ENCODE assay signal across 10 cellular contexts in the genomic region with DNA sequence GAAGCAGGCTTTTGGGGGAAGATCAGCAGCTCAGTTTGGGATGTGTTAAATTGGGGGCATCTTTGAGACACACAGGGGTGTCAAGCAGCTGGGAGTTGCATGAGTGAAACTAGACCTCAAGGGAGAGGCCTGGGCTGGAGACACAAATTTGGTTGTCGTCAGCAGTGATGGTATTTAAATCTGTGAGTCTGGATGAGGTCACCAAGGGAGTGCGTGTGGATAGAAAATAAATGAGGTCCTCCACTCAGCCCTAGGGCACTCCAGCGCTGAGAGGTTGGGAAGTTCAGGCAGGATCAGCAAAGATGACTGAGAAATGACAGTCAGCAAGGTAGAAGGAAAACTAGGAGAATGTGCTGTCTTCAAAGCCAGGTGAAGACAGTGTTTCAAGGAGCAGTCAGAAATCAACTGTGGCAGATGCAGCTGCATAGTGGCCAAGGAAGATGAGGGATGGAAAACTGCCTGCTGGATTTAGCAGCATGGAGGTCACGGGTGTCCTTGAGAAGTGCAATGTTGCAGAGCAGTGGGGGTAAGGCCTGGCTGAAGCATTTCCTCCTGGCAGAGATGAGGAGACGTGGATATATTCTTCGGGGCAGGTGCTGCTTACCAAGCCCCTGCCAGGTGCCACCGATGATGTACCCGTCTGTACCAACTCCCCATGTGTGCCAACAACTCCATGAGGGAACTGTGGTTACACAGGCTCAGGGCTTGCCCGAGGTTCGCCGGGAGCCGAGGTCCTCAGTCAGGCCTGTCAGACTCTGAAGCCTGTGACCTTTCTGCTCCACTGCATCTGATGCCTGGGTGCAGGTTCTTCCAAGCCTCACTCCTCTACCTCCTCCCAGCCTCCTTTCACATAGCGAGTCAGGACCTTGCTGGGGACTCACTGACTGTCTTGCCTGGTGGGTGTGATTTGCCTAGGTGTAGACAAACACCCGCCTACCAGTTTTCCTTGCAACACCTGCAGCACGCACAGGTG. TPM values are rescaled to one million over a fixed set of nuclear protein-coding genes. Genes with fewer than 3 reads are reported as not detected.
DNase-seq lines count a peak whose midpoint lies in the region; ATAC-seq and TF ChIP-seq lines count a peak whose summit lies in the region.
"Had no signal": no experiment of that assay in that cellular context is flagged by ENCODE, and none has a peak within 500 bp of the region (broad histone marks: within the 10 kb centered on the region; RNA-seq: fewer than 3 reads in every experiment).

No MANE protein-coding gene starts in this region.

- POLR2A ChIA-PET in activated naive CD8-positive, alpha-beta T cell treated with anti-CD3 and anti-CD28 coated beads, Interleukin-2, amount 10 ng/mL, durations not matched to agents 7 days and 5 days (lab: Charles Lee) = no interaction called here

- no peak overlapping the region for H3K4me3 Mint-ChIP-seq in activated CD4-positive, alpha-beta T cell treated with anti-CD3 and anti-CD28 coated beads, Interleukin-2, amount 10 ng/mL, durations not matched to agents 24 days and 14 days
- H3K4me3 Mint-ChIP-seq in activated naive CD8-positive, alpha-beta T cell treated with anti-CD3 and anti-CD28 coated beads, Interleukin-2, amount 10 ng/mL, durations not matched to agents 7 days and 5 days = no peak overlapping the region
- H3K4me3 Mint-ChIP-seq in stimulated activated naive CD8-positive, alpha-beta T cell treated with anti-CD3 and anti-CD28 coated beads, Interleukin-15, amount 100 ng/mL, for 72 hours = no peak overlapping the region

- H3K27me3 ChIP-seq in left ventricle myocardium inferior (ENCODE audit: low read depth) = no peaks in the 10 kb centered on the region

- peaks cover 22% of the 10 kb centered on the region for H3K36me3 ChIP-seq in left ventricle myocardium inferior

- H3K4me3 ChIP-seq in left ventricle myocardium inferior = no peak overlapping the region
- H3K4me3 ChIP-seq: A549 had no signal

- no peaks in the 10 kb centered on the region for H3K9me3 Mint-ChIP-seq in activated CD4-positive, alpha-beta T cell treated with anti-CD3 and anti-CD28 coated beads, Interleukin-2, amount 10 ng/mL, durations not matched to agents 24 days and 14 days
- H3K9me3 Mint-ChIP-seq in activated naive CD8-positive, alpha-beta T cell treated with anti-CD3 and anti-CD28 coated beads, Interleukin-2, amount 10 ng/mL, durations not matched to agents 7 days and 5 days = no peaks in the 10 kb centered on the region
- no peaks in the 10 kb centered on the region for H3K9me3 Mint-ChIP-seq in stimulated activated naive CD8-positive, alpha-beta T cell treated with anti-CD3 and anti-CD28 coated beads, Interleukin-15, amount 100 ng/mL, for 72 hours

- H3K27ac Mint-ChIP-seq in activated CD4-positive, alpha-beta T cell treated with anti-CD3 and anti-CD28 coated beads, Interleukin-2, amount 10 ng/mL, durations not matched to agents 24 days and 14 days = peak overlapping the region; percentile 29
- H3K27ac Mint-ChIP-seq in activated naive CD8-positive, alpha-beta T cell treated with anti-CD3 and anti-CD28 coated beads, Interleukin-2, amount 10 ng/mL, durations not matched to agents 7 days and 5 days = peak overlapping the region; percentile 33
- peak overlapping the region; percentile 7 to 29 for H3K27ac Mint-ChIP-seq in stimulated activated naive CD8-positive, alpha-beta T cell treated with anti-CD3 and anti-CD28 coated beads, Interleukin-15, amount 100 ng/mL, for 72 hours

- H3K27ac ChIP-seq in left ventricle myocardium inferior (replicated peaks) = peak overlapping the region; percentile 100
- H3K27ac ChIP-seq: A549 had no signal

- H3K9me3 ChIP-seq in left ventricle myocardium inferior (replicated peaks) = no peaks in the 10 kb centered on the region
- H3K9me3 ChIP-seq: A549 had no signal

- peaks cover 39% of the 10 kb centered on the region for H3K36me3 Mint-ChIP-seq in activated CD4-positive, alpha-beta T cell treated with anti-CD3 and anti-CD28 coated beads, Interleukin-2, amount 10 ng/mL, durations not matched to agents 24 days and 14 days (ENCODE audit: low read depth)
- peaks cover 16% of the 10 kb centered on the region for H3K36me3 Mint-ChIP-seq in activated naive CD8-positive, alpha-beta T cell treated with anti-CD3 and anti-CD28 coated beads, Interleukin-2, amount 10 ng/mL, durations not matched to agents 7 days and 5 days

- no peak for DNase-seq in activated CD4-positive, alpha-beta T cell treated with anti-CD3 and anti-CD28 coated beads, Interleukin-2, amount 10 ng/mL, durations not matched to agents 24 days and 14 days
- no peak for DNase-seq in activated CD4-positive, alpha-beta T cell treated with anti-CD3 and anti-CD28 coated beads, Interleukin-2, amount 50 U/mL, for 1 hour
- DNase-seq in activated naive CD8-positive, alpha-beta T cell treated with anti-CD3 and anti-CD28 coated beads, Interleukin-2, amount 10 ng/mL, durations not matched to agents 7 days and 5 days = no peak
- DNase-seq in left ventricle myocardium inferior = no peak
- DNase-seq in stimulated activated naive CD8-positive, alpha-beta T cell treated with anti-CD3 and anti-CD28 coated beads, Interleukin-15, amount 100 ng/mL, for 72 hours = no peak
- DNase-seq in GM19238 (ENCODE audit: insufficient read length, low spot score) = no peak
- DNase-seq in NCI-H345 (lab: John Stamatoyannopoulos, UW) = no peak
- no peak for DNase-seq in activated CD8-positive, alpha-beta memory T cell treated with anti-CD3 and anti-CD28 coated beads for 24 hours
- DNase-seq: NCI-H510A treated with DMSO at 0.1 percent for 48 hours had no signal

- peaks cover 29% of the 10 kb centered on the region for H3K4me1 Mint-ChIP-seq in activated CD4-positive, alpha-beta T cell treated with anti-CD3 and anti-CD28 coated beads, Interleukin-2, amount 10 ng/mL, durations not matched to agents 24 days and 14 days
- H3K4me1 Mint-ChIP-seq in activated naive CD8-positive, alpha-beta T cell treated with anti-CD3 and anti-CD28 coated beads, Interleukin-2, amount 10 ng/mL, durations not matched to agents 7 days and 5 days = peaks cover 34% of the 10 kb centered on the region
- H3K4me1 Mint-ChIP-seq in stimulated activated naive CD8-positive, alpha-beta T cell treated with anti-CD3 and anti-CD28 coated beads, Interleukin-15, amount 100 ng/mL, for 72 hours = peaks cover 58% of the 10 kb centered on the region

- H3K27me3 Mint-ChIP-seq in activated CD4-positive, alpha-beta T cell treated with anti-CD3 and anti-CD28 coated beads, Interleukin-2, amount 10 ng/mL, durations not matched to agents 24 days and 14 days = no peaks in the 10 kb centered on the region
- no peaks in the 10 kb centered on the region for H3K27me3 Mint-ChIP-seq in activated naive CD8-positive, alpha-beta T cell treated with anti-CD3 and anti-CD28 coated beads, Interleukin-2, amount 10 ng/mL, durations not matched to agents 7 days and 5 days
- no peaks in the 10 kb centered on the region for H3K27me3 Mint-ChIP-seq in stimulated activated naive CD8-positive, alpha-beta T cell treated with anti-CD3 and anti-CD28 coated beads, Interleukin-15, amount 100 ng/mL, for 72 hours

- no peak for ATAC-seq in activated naive CD8-positive, alpha-beta T cell treated with anti-CD3 and anti-CD28 coated beads, Interleukin-2, amount 10 ng/mL, durations not matched to agents 7 days and 5 days (ENCODE audit: low read depth)
- no peak for ATAC-seq in stimulated activated naive CD8-positive, alpha-beta T cell treated with anti-CD3 and anti-CD28 coated beads, Interleukin-15, amount 100 ng/mL, for 72 hours
- ATAC-seq: A549 had no signal

- TF ChIP-seq CTCF in left ventricle myocardium inferior (IDR thresholded peaks at IDR 0.05; ENCODE audit: borderline replicate concordance) = no peak

- H3K4me1 ChIP-seq in left ventricle myocardium inferior = peaks cover 100% of the 10 kb centered on the region

- intact Hi-C loops in activated CD4-positive, alpha-beta T cell treated with anti-CD3 and anti-CD28 coated beads, Interleukin-2, amount 10 ng/mL, durations not matched to agents 24 days and 14 days (cut with micrococcal nuclease) = no loop called here
- intact Hi-C loops in left ventricle myocardium inferior (cut with micrococcal nuclease) = no loop called here

RNA-seq across cellular contexts. Expression of a gene that starts 11.3 kb away (rescaled TPM):
- 170 and 177 TPM in 2 replicates for total RNA-seq in activated CD4-positive, alpha-beta T cell treated with anti-CD3 and anti-CD28 coated beads, Interleukin-2, amount 10 ng/mL, durations not matched to agents 24 days and 14 days
- total RNA-seq in activated naive CD8-positive, alpha-beta T cell treated with anti-CD3 and anti-CD28 coated beads, Interleukin-2, amount 10 ng/mL, durations not matched to agents 7 days and 5 days = 100 to 1,000 TPM; 234 to 237 TPM
- 363 TPM for total RNA-seq in left ventricle myocardium inferior

RNA-seq across cellular contexts. Expression of a gene that starts 17.9 kb away (rescaled TPM):
- 71.2 and 72.4 TPM in 2 replicates for total RNA-seq in activated CD4-positive, alpha-beta T cell treated with anti-CD3 and anti-CD28 coated beads, Interleukin-2, amount 10 ng/mL, durations not matched to agents 24 days and 14 days
- 10 to 100 TPM; 51.7 to 52.5 TPM for total RNA-seq in activated naive CD8-positive, alpha-beta T cell treated with anti-CD3 and anti-CD28 coated beads, Interleukin-2, amount 10 ng/mL, durations not matched to agents 7 days and 5 days
- 54.6 TPM for total RNA-seq in left ventricle myocardium inferior

RNA-seq across cellular contexts. Expression of a gene that starts 42.2 kb away (rescaled TPM):
- total RNA-seq in activated CD4-positive, alpha-beta T cell treated with anti-CD3 and anti-CD28 coated beads, Interleukin-2, amount 10 ng/mL, durations not matched to agents 24 days and 14 days = 0.12 TPM in 2 replicates
- total RNA-seq in activated naive CD8-positive, alpha-beta T cell treated with anti-CD3 and anti-CD28 coated beads, Interleukin-2, amount 10 ng/mL, durations not matched to agents 7 days and 5 days = under 1 TPM; 0.17 to 0.19 TPM
- 1.2 TPM for total RNA-seq in left ventricle myocardium inferior

RNA-seq across cellular contexts. Expression of a gene that starts 57.0 kb away (rescaled TPM):
- total RNA-seq in activated CD4-positive, alpha-beta T cell treated with anti-CD3 and anti-CD28 coated beads, Interleukin-2, amount 10 ng/mL, durations not matched to agents 24 days and 14 days = 157 and 161 TPM in 2 replicates
- total RNA-seq in activated naive CD8-positive, alpha-beta T cell treated with anti-CD3 and anti-CD28 coated beads, Interleukin-2, amount 10 ng/mL, durations not matched to agents 7 days and 5 days = 100 to 1,000 TPM; 125 to 130 TPM
- 59.0 TPM for total RNA-seq in left ventricle myocardium inferior
